ENCODE assay signal across 1 cellular context in the genomic region with DNA sequence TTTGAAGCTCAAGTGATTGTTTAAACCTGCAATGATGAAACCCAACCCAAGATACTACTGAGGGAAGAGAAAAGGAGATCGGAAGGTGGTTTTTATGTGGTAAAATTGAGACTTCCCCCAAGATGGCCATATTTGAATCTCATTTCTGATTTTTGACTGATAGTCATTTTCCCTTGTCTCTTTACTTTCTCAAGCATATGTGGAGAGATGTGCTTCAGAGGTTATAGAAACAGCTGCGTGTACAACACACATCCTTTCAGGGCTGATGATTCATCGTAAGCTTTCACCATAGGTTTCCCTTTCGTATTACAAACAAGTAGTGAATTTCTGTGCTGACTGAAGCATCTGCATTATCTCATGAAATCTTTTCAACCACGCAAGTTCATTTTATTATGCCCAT.
TF ChIP-seq lines count a peak whose summit lies in the region.

No MANE protein-coding gene starts in this region.

TF ChIP-seq in GM12878, 131 proteins besides CTCF, POLR2A, EP300 and RAD21 (continued from another document and continues in another):
- TF ChIP-seq BCL3 (IDR thresholded peaks at IDR 0.05; ENCODE audit: borderline replicate concordance, insufficient read depth, low read depth, low read length, poor library complexity, severe bottlenecking) (no peak), SMAD5 (IDR thresholded peaks at IDR 0.05; ENCODE audit: low read depth) (no peak), ZNF217 (IDR thresholded peaks at IDR 0.05) (no peak), BCL11A (IDR thresholded peaks at IDR 0.05; ENCODE audit: low read depth, low read length) (no peak), STAT1 (conservative IDR thresholded peaks at IDR 0.05) (no peak), ASH2L (IDR thresholded peaks at IDR 0.05; ENCODE audit: borderline replicate concordance, low read depth) (no peak), CHD1 (IDR thresholded peaks at IDR 0.05; ENCODE audit: low read depth, low read length) (no peak), MEF2A (IDR thresholded peaks at IDR 0.05; ENCODE audit: insufficient read depth, low read depth, low read length) (no peak), MYC (IDR thresholded peaks at IDR 0.05; ENCODE audit: insufficient read depth, insufficient read length, insufficient replicate concordance, low read length, severe bottlenecking) (no peak), IRF5 (IDR thresholded peaks at IDR 0.05; ENCODE audit: borderline replicate concordance) (no peak), TAF1 (IDR thresholded peaks at IDR 0.05; ENCODE audit: borderline replicate concordance, low read depth, low read length) (no peak), GATAD2B (conservative IDR thresholded peaks at IDR 0.05; ENCODE audit: low read depth) (no peak), RCOR1 (conservative IDR thresholded peaks at IDR 0.05; ENCODE audit: low read depth, low read length) (no peak), EZH2 (IDR thresholded peaks at IDR 0.05; ENCODE audit: borderline replicate concordance, control insufficient read depth, low read depth, low read length) (no peak), MXI1 (IDR thresholded peaks at IDR 0.05; ENCODE audit: low read depth, low read length) (no peak), IKZF2 (IDR thresholded peaks at IDR 0.05) (peak in 1 of 2 experiments; percentile 41; a peak in 2 of 4 replicates), BHLHE40 (IDR thresholded peaks at IDR 0.05; ENCODE audit: borderline replicate concordance in 1 of 2, low read depth in 2 of 2, low read length in 1 of 2) (peak in 1 of 2 experiments; percentile 20; a peak in 1 of 4 replicates), JUNB (IDR thresholded peaks at IDR 0.05) (peak; percentile 69), MTA2 (IDR thresholded peaks at IDR 0.05; ENCODE audit: low read depth) (no peak), USF2 (IDR thresholded peaks at IDR 0.05; ENCODE audit: borderline replicate concordance, low read depth, low read length) (no peak), MTA3 (IDR thresholded peaks at IDR 0.05; ENCODE audit: borderline replicate concordance, low read length) (no peak), IRF4 (IDR thresholded peaks at IDR 0.05; ENCODE audit: low read depth, low read length) (0 out of 2 replicates have a peak, but pooled peaks have one; percentile 61), LARP7 (IDR thresholded peaks at IDR 0.05) (no peak), IKZF1 (conservative IDR thresholded peaks at IDR 0.05) (no peak), KLF5 (IDR thresholded peaks at IDR 0.05; ENCODE audit: partially characterized antibody) (no peak), ZNF384 (IDR thresholded peaks at IDR 0.05; ENCODE audit: borderline replicate concordance, low read depth, low read length) (no peak), CBX5 (IDR thresholded peaks at IDR 0.05; ENCODE audit: low read depth) (no peak), ZZZ3 (IDR thresholded peaks at IDR 0.05; ENCODE audit: control insufficient read depth, insufficient read length, low read depth) (no peak), ZBED1 (IDR thresholded peaks at IDR 0.05; ENCODE audit: borderline replicate concordance) (no peak), EED (IDR thresholded peaks at IDR 0.05; ENCODE audit: low read depth) (no peak), POU2F2 (IDR thresholded peaks at IDR 0.05; ENCODE audit: borderline replicate concordance, low read depth, low read length) (no peak), NR2C1 (IDR thresholded peaks at IDR 0.05) (no peak), HDAC2 (IDR thresholded peaks at IDR 0.05) (no peak), ZNF687 (IDR thresholded peaks at IDR 0.05) (no peak)
- TF ChIP-seq, protein P1, sequence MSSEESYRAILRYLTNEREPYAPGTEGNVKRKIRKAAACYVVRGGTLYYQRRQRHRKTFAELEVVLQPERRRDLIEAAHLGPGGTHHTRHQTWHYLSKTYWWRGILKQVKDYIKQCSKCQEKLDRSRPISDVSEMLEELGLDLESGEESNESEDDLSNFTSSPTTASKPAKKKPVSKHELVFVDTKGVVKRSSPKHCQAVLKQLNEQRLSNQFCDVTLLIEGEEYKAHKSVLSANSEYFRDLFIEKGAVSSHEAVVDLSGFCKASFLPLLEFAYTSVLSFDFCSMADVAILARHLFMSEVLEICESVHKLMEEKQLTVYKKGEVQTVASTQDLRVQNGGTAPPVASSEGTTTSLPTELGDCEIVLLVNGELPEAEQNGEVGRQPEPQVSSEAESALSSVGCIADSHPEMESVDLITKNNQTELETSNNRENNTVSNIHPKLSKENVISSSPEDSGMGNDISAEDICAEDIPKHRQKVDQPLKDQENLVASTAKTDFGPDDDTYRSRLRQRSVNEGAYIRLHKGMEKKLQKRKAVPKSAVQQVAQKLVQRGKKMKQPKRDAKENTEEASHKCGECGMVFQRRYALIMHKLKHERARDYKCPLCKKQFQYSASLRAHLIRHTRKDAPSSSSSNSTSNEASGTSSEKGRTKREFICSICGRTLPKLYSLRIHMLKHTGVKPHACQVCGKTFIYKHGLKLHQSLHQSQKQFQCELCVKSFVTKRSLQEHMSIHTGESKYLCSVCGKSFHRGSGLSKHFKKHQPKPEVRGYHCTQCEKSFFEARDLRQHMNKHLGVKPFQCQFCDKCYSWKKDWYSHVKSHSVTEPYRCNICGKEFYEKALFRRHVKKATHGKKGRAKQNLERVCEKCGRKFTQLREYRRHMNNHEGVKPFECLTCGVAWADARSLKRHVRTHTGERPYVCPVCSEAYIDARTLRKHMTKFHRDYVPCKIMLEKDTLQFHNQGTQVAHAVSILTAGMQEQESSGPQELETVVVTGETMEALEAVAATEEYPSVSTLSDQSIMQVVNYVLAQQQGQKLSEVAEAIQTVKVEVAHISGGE (CRISPR knock-in tag; IDR thresholded peaks at IDR 0.05), result no peak
- TF ChIP-seq, protein P2, sequence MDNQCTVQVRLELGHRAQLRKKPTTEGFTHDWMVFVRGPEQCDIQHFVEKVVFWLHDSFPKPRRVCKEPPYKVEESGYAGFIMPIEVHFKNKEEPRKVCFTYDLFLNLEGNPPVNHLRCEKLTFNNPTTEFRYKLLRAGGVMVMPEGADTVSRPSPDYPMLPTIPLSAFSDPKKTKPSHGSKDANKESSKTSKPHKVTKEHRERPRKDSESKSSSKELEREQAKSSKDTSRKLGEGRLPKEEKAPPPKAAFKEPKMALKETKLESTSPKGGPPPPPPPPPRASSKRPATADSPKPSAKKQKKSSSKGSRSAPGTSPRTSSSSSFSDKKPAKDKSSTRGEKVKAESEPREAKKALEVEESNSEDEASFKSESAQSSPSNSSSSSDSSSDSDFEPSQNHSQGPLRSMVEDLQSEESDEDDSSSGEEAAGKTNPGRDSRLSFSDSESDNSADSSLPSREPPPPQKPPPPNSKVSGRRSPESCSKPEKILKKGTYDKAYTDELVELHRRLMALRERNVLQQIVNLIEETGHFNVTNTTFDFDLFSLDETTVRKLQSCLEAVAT (IDR thresholded peaks at IDR 0.05), result 0 out of 2 replicates have a peak, but pooled peaks have one; percentile 28
- TF ChIP-seq, protein P3, sequence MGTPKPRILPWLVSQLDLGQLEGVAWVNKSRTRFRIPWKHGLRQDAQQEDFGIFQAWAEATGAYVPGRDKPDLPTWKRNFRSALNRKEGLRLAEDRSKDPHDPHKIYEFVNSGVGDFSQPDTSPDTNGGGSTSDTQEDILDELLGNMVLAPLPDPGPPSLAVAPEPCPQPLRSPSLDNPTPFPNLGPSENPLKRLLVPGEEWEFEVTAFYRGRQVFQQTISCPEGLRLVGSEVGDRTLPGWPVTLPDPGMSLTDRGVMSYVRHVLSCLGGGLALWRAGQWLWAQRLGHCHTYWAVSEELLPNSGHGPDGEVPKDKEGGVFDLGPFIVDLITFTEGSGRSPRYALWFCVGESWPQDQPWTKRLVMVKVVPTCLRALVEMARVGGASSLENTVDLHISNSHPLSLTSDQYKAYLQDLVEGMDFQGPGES (IDR thresholded peaks at IDR 0.05), result no peak
- TF ChIP-seq, protein P4, sequence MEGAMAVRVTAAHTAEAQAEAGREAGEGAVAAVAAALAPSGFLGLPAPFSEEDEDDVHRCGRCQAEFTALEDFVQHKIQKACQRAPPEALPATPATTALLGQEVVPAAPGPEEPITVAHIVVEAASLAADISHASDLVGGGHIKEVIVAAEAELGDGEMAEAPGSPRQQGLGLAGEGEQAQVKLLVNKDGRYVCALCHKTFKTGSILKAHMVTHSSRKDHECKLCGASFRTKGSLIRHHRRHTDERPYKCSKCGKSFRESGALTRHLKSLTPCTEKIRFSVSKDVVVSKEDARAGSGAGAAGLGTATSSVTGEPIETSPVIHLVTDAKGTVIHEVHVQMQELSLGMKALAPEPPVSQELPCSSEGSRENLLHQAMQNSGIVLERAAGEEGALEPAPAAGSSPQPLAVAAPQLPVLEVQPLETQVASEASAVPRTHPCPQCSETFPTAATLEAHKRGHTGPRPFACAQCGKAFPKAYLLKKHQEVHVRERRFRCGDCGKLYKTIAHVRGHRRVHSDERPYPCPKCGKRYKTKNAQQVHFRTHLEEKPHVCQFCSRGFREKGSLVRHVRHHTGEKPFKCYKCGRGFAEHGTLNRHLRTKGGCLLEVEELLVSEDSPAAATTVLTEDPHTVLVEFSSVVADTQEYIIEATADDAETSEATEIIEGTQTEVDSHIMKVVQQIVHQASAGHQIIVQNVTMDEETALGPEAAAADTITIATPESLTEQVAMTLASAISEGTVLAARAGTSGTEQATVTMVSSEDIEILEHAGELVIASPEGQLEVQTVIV (IDR thresholded peaks at IDR 0.05; ENCODE audit: borderline replicate concordance, partially characterized antibody), result no peak
- TF ChIP-seq, protein P5, sequence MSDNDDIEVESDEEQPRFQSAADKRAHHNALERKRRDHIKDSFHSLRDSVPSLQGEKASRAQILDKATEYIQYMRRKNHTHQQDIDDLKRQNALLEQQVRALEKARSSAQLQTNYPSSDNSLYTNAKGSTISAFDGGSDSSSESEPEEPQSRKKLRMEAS (IDR thresholded peaks at IDR 0.05; ENCODE audit: low read depth, low read length), result no peak
